In the genomic region with DNA sequence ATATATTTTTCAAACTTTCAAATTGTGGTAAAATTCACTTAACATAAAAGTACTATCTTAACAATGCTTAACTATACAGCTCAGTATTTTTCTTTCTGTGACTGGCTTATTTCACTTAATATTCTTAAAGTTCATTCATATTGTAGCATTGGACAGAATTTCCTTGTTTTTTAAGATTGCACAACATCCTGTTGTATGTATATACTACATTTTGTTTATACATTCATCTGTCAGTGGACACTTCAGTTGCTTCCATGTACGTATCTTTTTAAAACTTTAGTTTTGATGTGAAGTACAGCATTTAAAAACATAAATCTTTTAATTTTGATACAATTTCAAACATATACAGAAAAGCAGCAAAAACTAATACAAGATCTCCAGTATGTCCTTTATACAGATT, we compare ENCODE assay signal across 23 cellular contexts.
"Had no signal": no experiment of that assay in that cellular context is flagged by ENCODE, and none has a peak within 500 bp of the region (broad histone marks: within the 10 kb centered on the region; RNA-seq: fewer than 3 reads in every experiment).

No MANE protein-coding gene starts in this region.

- H3K27me3 ChIP-seq: hepatocyte, pancreas, sigmoid colon, stomach, testis, thyroid gland, transverse colon, upper lobe of left lung, vagina had no signal

- FAIRE-seq: kidney, pancreas, small intestine had no signal

- ATAC-seq: naive thymus-derived CD8-positive, alpha-beta T cell; pancreas; right cardiac atrium; stimulated activated naive B cell treated with anti-CD40 and anti-IgM and Interleukin-4, amounts not matched to agents 10 μg/mL and 1 μg/mL and 100 μg/mL, for 72 hours; stimulated activated naive CD8-positive, alpha-beta T cell treated with anti-CD3 and anti-CD28 coated beads, Interleukin-15, Interleukin-2, amounts not matched to agents 100 U/mL and 50 U/mL, for 24 hours had no signal

- H3K4me1 ChIP-seq: pancreas, prostate gland, testis, transverse colon had no signal

- H3K4me2 ChIP-seq: hepatocyte had no signal

- H3K9me3 ChIP-seq: left ventricle myocardium inferior, pancreas, prostate gland, sigmoid colon, stomach, testis, thyroid gland, transverse colon, upper lobe of left lung, vagina had no signal

- DNase-seq: kidney; left ventricle myocardium inferior; naive thymus-derived CD8-positive, alpha-beta T cell; nucleus accumbens; pancreas; posterior cingulate gyrus; retina; right cardiac atrium; sigmoid colon; small intestine; stimulated activated CD4-positive, alpha-beta T cell treated with anti-CD3 and anti-CD28 coated beads, Interleukin-1b, Interleukin-23, amount 100 ng/mL, for 48 hours; stimulated activated CD4-positive, alpha-beta T cell treated with anti-CD3 and anti-CD28 coated beads, Interleukin-2, amount 100 ng/mL, for 48 hours; stimulated activated naive B cell treated with anti-CD40 and anti-IgM and Interleukin-4, amounts not matched to agents 10 μg/mL and 1 μg/mL and 100 μg/mL, for 72 hours; stimulated activated naive CD8-positive, alpha-beta T cell treated with anti-CD3 and anti-CD28 coated beads, Interleukin-15, Interleukin-2, amounts not matched to agents 100 U/mL and 50 U/mL, for 24 hours; stomach; testis; thyroid gland; transverse colon; upper lobe of left lung had no signal

- H3K4me3 ChIP-seq: hepatocyte, left ventricle myocardium inferior, lung, pancreas, prostate gland, sigmoid colon, stomach, testis, thyroid gland, transverse colon, upper lobe of left lung, vagina had no signal

- H3K27ac ChIP-seq: hepatocyte, left ventricle myocardium inferior, pancreas, prostate gland, sigmoid colon, stomach, testis, thyroid gland, transverse colon, upper lobe of left lung, vagina had no signal

- H3K36me3 ChIP-seq: left ventricle myocardium inferior, pancreas, prostate gland, sigmoid colon, stomach, thyroid gland, transverse colon, upper lobe of left lung, vagina had no signal

- H2AFZ ChIP-seq: hepatocyte had no signal
